In the genomic region with DNA sequence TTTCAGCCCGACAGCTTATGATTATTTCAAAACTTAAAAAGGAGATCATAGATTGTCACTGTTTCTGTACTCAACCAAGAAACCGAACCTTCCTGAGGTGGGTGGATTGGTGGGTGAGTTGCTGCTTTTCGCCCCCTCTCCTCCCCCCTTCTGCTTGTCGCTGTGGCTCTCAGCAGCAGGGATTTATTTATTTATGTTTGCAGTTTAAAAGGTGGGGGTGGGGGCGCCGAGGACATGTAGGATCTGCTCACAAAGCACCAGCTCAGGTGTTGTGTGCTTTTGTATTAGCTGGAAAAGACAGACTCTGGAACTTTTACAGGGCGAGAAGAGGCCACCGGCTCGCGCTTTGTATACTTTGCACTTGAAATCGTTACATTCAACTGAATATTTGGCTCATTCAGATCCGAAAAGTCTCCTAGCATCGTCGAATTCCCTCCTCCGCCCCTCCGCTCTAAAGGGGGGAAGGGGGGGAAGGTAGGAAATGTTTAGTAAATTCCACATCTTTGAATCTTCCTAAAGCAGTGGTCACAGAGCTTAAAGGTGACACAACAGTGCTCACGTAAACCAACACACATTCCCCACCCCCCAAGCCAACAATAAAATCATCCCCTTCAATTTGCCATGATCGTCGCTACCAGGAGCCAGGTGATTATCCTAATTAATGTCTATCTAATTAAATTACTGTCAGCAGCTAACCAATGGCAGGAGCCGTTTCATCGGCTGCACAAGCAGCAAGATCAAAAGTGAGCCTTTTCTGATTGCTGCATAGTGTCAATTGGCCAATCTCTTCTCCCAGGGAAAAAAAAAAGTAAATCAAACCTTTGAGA, we compare ENCODE assay signal across 11 cellular contexts. TPM values are rescaled to one million over a fixed set of nuclear protein-coding genes. Genes with fewer than 3 reads are reported as not detected.
DNase-seq lines count a peak whose midpoint lies in the region; TF ChIP-seq lines count a peak whose summit lies in the region.
"Had no signal": no experiment of that assay in that cellular context is flagged by ENCODE, and none has a peak within 500 bp of the region (broad histone marks: within the 10 kb centered on the region; RNA-seq: fewer than 3 reads in every experiment).

No MANE protein-coding gene starts in this region.

- TF ChIP-seq CTCF in nephron progenitor cell (IDR thresholded peaks at IDR 0.05) (no peak), spleen (IDR thresholded peaks at IDR 0.05 in 8 of 11, conservative IDR thresholded peaks at IDR 0.05 in 3 of 11) (no peak)

- H3K4me1 Mint-ChIP-seq in nephron progenitor cell, result peaks cover 38% of the 10 kb centered on the region

- peaks cover 95% of the 10 kb centered on the region for H3K27me3 Mint-ChIP-seq in nephron progenitor cell (ENCODE audit: low read depth, poor library complexity)

- H3K9me3 ChIP-seq in spleen, result no peaks in the 10 kb centered on the region

- H3K36me3 Mint-ChIP-seq in nephron progenitor cell (ENCODE audit: low read depth), result peaks cover 12% of the 10 kb centered on the region

- peaks cover 0 to 14% (median 0%) of the 10 kb centered on the region in 6 donors for H3K36me3 ChIP-seq in spleen

- no peak overlapping the region for H3K27ac Mint-ChIP-seq in nephron progenitor cell

- H3K27me3 ChIP-seq in spleen (replicated peaks in 1 of 7), result peaks cover 0 to 75% (median 73%) of the 10 kb centered on the region in 7 donors

- H3K4me3 ChIP-seq in spleen, result peak overlapping the region in 3 of 8 donors; percentile 33 to 69 (median 39)

- peak; percentile 16 for DNase-seq in DMS 273 (lab: John Stamatoyannopoulos, UW; ENCODE audit: unreplicated experiment)
- DNase-seq in DMS 273 treated with DMSO at 0.1 percent for 48 hours (lab: John Stamatoyannopoulos, UW), result no peak
- peak; percentile 3 for DNase-seq in MV-4-11 (lab: John Stamatoyannopoulos, UW)
- peak; percentile 32 for DNase-seq in astrocyte of the hippocampus (ENCODE audit: low read depth, low spot score)
- DNase-seq in nephron progenitor cell, result peak; percentile 5
- DNase-seq in NCI-H2196 (lab: John Stamatoyannopoulos, UW; ENCODE audit: unreplicated experiment), result no peak
- no peak for DNase-seq in spleen
- no peak for DNase-seq in HK-2 (ENCODE audit: unreplicated experiment)
- DNase-seq: central memory CD4-positive, alpha-beta T cell; left ventricle myocardium superior had no signal

- peak overlapping the region; percentile 71 for H3K4me3 Mint-ChIP-seq in nephron progenitor cell

- H3K27ac ChIP-seq in spleen, result no peak overlapping the region

- H3K9me3 Mint-ChIP-seq in nephron progenitor cell, result peaks cover 3% of the 10 kb centered on the region

- H3K4me1 ChIP-seq in spleen, result peaks cover 17 to 66% (median 51%) of the 10 kb centered on the region in 6 donors

- intact Hi-C loops in spleen (cut with DNase I; ENCODE audit: low total_unique reads), result no loop called here

- TF ChIP-seq POLR2A in spleen (IDR thresholded peaks at IDR 0.05), result no peak

- 8 to 12% (median 11%) methylated on average over 21 of the region's 21 CpGs for WGBS in spleen, 5 donors

RNA-seq across cellular contexts. Expression of gene TBR1, which starts 0.4 kb away (rescaled TPM):
- total RNA-seq in spleen, result under 1 TPM in 1 of 7 donors, not detected in 6; 0.17 TPM
- under 1 TPM in 1 of 3 donors, not detected in 2; 0.03 TPM for polyA plus RNA-seq in spleen
- total RNA-seq: A172, left ventricle myocardium superior had no signal

Comparison
In these comparisons a context has a peak if more than half of its experiments do, and no peak if none do; other contexts are left out.
1. DNase-seq: peak in DMS 273 (single experiment), MV-4-11 (single experiment), astrocyte of the hippocampus (single experiment) and nephron progenitor cell (single experiment); none in DMS 273 treated with DMSO at 0.1 percent for 48 hours (single experiment), NCI-H2196 (single experiment), spleen (single experiment) and HK-2 (single experiment).